Comparison of ENCODE assay signal across 8 cellular contexts in genomic region chr2:187581125-187581896, GRCh38. TPM values are rescaled to one million over a fixed set of nuclear protein-coding genes. Genes with fewer than 3 reads are reported as not detected.
DNase-seq lines count a peak whose midpoint lies in the region; ATAC-seq and TF ChIP-seq lines count a peak whose summit lies in the region.

No MANE protein-coding gene starts in this region.

- BruUV-seq in Caco-2 (replicated peaks; lab: Mats Ljungman, UMichigan): no TSS peak

- no peak overlapping the region for H3K18ac ChIP-seq in neuronal stem cell (ENCODE audit: low read length)

- H3K79me1 ChIP-seq in neuronal stem cell (ENCODE audit: low read depth, low read length): no peaks in the 10 kb centered on the region

- no peaks in the 10 kb centered on the region for H3K9me3 Mint-ChIP-seq in Caco-2 (ENCODE audit: unreplicated experiment)

- no peaks in the 10 kb centered on the region for H3K27me3 ChIP-seq in Caco-2 (replicated peaks; ENCODE audit: control insufficient read depth, insufficient read depth, low read length)
- H3K27me3 ChIP-seq in neuronal stem cell (ENCODE audit: control insufficient read depth in 3 of 3, insufficient read depth in 3 of 3, low read depth in 1 of 3, low read length in 3 of 3): no peaks in the 10 kb centered on the region

- H3K4me2 ChIP-seq in neuronal stem cell (ENCODE audit: insufficient read depth, low read length, poor library complexity, severe bottlenecking): no peak overlapping the region

- no peaks in the 10 kb centered on the region for H3K4me1 Mint-ChIP-seq in Caco-2 (ENCODE audit: low read depth, unreplicated experiment)

- POLR2A ChIA-PET in Caco-2 (lab: Charles Lee): no interaction called here

- no peak overlapping the region for H3K14ac ChIP-seq in neuronal stem cell (ENCODE audit: low read length)

- CTCF ChIA-PET in Caco-2 (lab: Charles Lee): interaction anchor here (0.6 to 2.7 kb wide), 4 partner anchors 82 to 933 kb away, joined by 3 to 25 read pairs (median 4); no protein-coding TSS in a partner anchor

- H3K4me3 ChIP-seq in Caco-2 (ENCODE audit: low read depth, low read length) (no peak overlapping the region), epithelial cell of proximal tubule (ENCODE audit: low read depth, low read length) (peak overlapping the region; percentile 28), neuronal stem cell (ENCODE audit: low read length in 2 of 2) (no peak overlapping the region)

- H2AFZ ChIP-seq in neuronal stem cell (ENCODE audit: low read length): peak overlapping the region; percentile 79

- no peak overlapping the region for H3K4me3 Mint-ChIP-seq in Caco-2 (ENCODE audit: unreplicated experiment)

- no peak overlapping the region for H3K23ac ChIP-seq in neuronal stem cell (ENCODE audit: low read depth, low read length, poor library complexity)

- no peak overlapping the region for H2BK15ac ChIP-seq in neuronal stem cell (ENCODE audit: low read length)

- H2BK12ac ChIP-seq in neuronal stem cell (ENCODE audit: low read length): no peak overlapping the region

- no peak overlapping the region for H2BK5ac ChIP-seq in neuronal stem cell (ENCODE audit: low read length)

- peaks cover 4% of the 10 kb centered on the region for H3K27me3 Mint-ChIP-seq in Caco-2 (ENCODE audit: insufficient read depth, unreplicated experiment)

- H3K4me1 ChIP-seq in Caco-2: peaks cover 17% of the 10 kb centered on the region
- H3K4me1 ChIP-seq in neuronal stem cell (ENCODE audit: control insufficient read depth in 2 of 2, insufficient read depth in 1 of 2, low read depth in 1 of 2, low read length in 2 of 2): peaks cover 0 to 4% of the 10 kb centered on the region in 2 donors

- H2AK5ac ChIP-seq in neuronal stem cell (ENCODE audit: low read depth, low read length): no peak overlapping the region

- intact Hi-C loops in Caco-2 (cut with micrococcal nuclease; ENCODE audit: unreplicated experiment): loop anchor here (1.0 to 2.0 kb wide), 4 partner anchors 73 to 931 kb away; no protein-coding TSS in a partner anchor

- no peaks in the 10 kb centered on the region for H3K36me3 Mint-ChIP-seq in Caco-2 (ENCODE audit: insufficient read depth, unreplicated experiment)

- WGBS in neuronal stem cell (ENCODE audit: extremely low coverage in 2 of 2, insufficient read length in 2 of 2, insufficient replicate concordance in 1 of 2), 2 donors: no CpG with 5 or more reads among the region's 4 CpGs

- no peak overlapping the region for H4K8ac ChIP-seq in neuronal stem cell (ENCODE audit: low read depth, low read length)

- H3K9me3 ChIP-seq in Caco-2 (no peaks in the 10 kb centered on the region), neuronal stem cell (replicated peaks in 1 of 2; ENCODE audit: control insufficient read depth in 2 of 2, insufficient read depth in 1 of 2, low read depth in 1 of 2, low read length in 2 of 2) (no peaks in the 10 kb centered on the region)

- H3K27ac Mint-ChIP-seq in Caco-2 (ENCODE audit: unreplicated experiment): no peak overlapping the region

- ATAC-seq in GM18907 (IDR thresholded peaks at IDR 0.05; ENCODE audit: unreplicated experiment): peak; percentile 45
- no peak for ATAC-seq in HG03108 (IDR thresholded peaks at IDR 0.05; ENCODE audit: unreplicated experiment)

- DNase-seq in Caco-2 (peak in 1 of 2 experiments; percentile 62), HK-2 (ENCODE audit: unreplicated experiment) (peak; percentile 17), RPMI8226 (peak; percentile 53), epithelial cell of proximal tubule (ENCODE audit: low read depth) (no peak), neuronal stem cell (ENCODE audit: low spot score) (peak; percentile 57), activated gamma-delta T cell (lab: John Stamatoyannopoulos, UW) (no peak)

- no peak overlapping the region for H3K27ac ChIP-seq in neuronal stem cell (replicated peaks; ENCODE audit: low read length)

- H3K9ac ChIP-seq in neuronal stem cell (ENCODE audit: low read depth, low read length, poor library complexity): no peak overlapping the region

- no peak overlapping the region for H3K4ac ChIP-seq in neuronal stem cell (ENCODE audit: low read length)

- no peak overlapping the region for H2BK120ac ChIP-seq in neuronal stem cell (ENCODE audit: low read depth, low read length)

- H3K36me3 ChIP-seq in Caco-2 (ENCODE audit: control insufficient read depth, insufficient read depth, low read length) (no peaks in the 10 kb centered on the region), neuronal stem cell (replicated peaks in 1 of 2; ENCODE audit: control insufficient read depth in 2 of 2, insufficient read depth in 2 of 2, low read length in 2 of 2) (no peaks in the 10 kb centered on the region)

- TF ChIP-seq CTCF in Caco-2 (IDR thresholded peaks at IDR 0.05; ENCODE audit: insufficient read depth in 1 of 2, low read depth in 1 of 2, low read length in 1 of 2, severe bottlenecking in 1 of 2, unreplicated experiment in 1 of 2) (peak; percentile 64 to 71), epithelial cell of proximal tubule (conservative IDR thresholded peaks at IDR 0.05; ENCODE audit: low read depth, low read length) (peak; percentile 76)

- no peak overlapping the region for H4K91ac ChIP-seq in neuronal stem cell (ENCODE audit: low read depth, low read length, poor library complexity)

RNA-seq across cellular contexts. Expression of gene TFPI, which starts 27.1 kb away (rescaled TPM):
- total RNA-seq in Caco-2 (2022): 31.0 and 40.2 TPM in 2 replicates
- total RNA-seq in epithelial cell of proximal tubule: 99.7 and 144 TPM in 2 replicates
- polyA plus RNA-seq in neuronal stem cell (2013, experiment 1 of 2): 0.96 TPM
- 1.1 TPM for polyA plus RNA-seq in neuronal stem cell (2013, experiment 2 of 2)

Comparison
In these comparisons a context has a peak if more than half of its experiments do, and no peak if none do; other contexts are left out.
1. DNase-seq: peak in HK-2 (single experiment), RPMI8226 (single experiment) and neuronal stem cell (single experiment); none in epithelial cell of proximal tubule (single experiment) and activated gamma-delta T cell (single experiment).